1 cellular context compared by ENCODE assay signal in genomic region chr10:132810807-132811700, GRCh38.
TF ChIP-seq lines count a peak whose summit lies in the region.

No MANE protein-coding gene starts in this region.

TF ChIP-seq in H1, 55 proteins besides CTCF, POLR2A, EP300 and RAD21 (continued from another document):
- TF ChIP-seq, protein P1, sequence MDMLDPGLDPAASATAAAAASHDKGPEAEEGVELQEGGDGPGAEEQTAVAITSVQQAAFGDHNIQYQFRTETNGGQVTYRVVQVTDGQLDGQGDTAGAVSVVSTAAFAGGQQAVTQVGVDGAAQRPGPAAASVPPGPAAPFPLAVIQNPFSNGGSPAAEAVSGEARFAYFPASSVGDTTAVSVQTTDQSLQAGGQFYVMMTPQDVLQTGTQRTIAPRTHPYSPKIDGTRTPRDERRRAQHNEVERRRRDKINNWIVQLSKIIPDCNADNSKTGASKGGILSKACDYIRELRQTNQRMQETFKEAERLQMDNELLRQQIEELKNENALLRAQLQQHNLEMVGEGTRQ (IDR thresholded peaks at IDR 0.05; ENCODE audit: low read length), result no peak
- TF ChIP-seq BRCA1 (IDR thresholded peaks at IDR 0.05; ENCODE audit: low read depth, low read length) (no peak), CTBP2 (IDR thresholded peaks at IDR 0.05; ENCODE audit: borderline replicate concordance, insufficient read depth, insufficient read length, low read length) (no peak), CBX8 (IDR thresholded peaks at IDR 0.05; ENCODE audit: borderline replicate concordance, low read depth, low read length) (no peak), JUND (IDR thresholded peaks at IDR 0.05; ENCODE audit: low read length) (no peak), KDM1A (IDR thresholded peaks at IDR 0.05; ENCODE audit: borderline replicate concordance, low read length) (no peak), SRF (IDR thresholded peaks at IDR 0.05; ENCODE audit: low read depth, low read length) (no peak), CBX5 (IDR thresholded peaks at IDR 0.05; ENCODE audit: low read depth, low read length) (no peak), CREB1 (IDR thresholded peaks at IDR 0.05) (no peak), SIX5 (IDR thresholded peaks at IDR 0.05; ENCODE audit: low read depth, low read length) (no peak), CHD2 (IDR thresholded peaks at IDR 0.05; ENCODE audit: low read length) (no peak), JUN (IDR thresholded peaks at IDR 0.05; ENCODE audit: low read depth, low read length) (no peak), HDAC6 (IDR thresholded peaks at IDR 0.05; ENCODE audit: low read depth, low read length) (no peak), SUZ12 (IDR thresholded peaks at IDR 0.05; ENCODE audit: low read length) (no peak), GABPA (IDR thresholded peaks at IDR 0.05; ENCODE audit: borderline replicate concordance, insufficient read depth, low read length) (no peak), TBP (IDR thresholded peaks at IDR 0.05; ENCODE audit: low read depth, low read length) (no peak)
